ENCODE assay signal across 9 cellular contexts in the genomic region with DNA sequence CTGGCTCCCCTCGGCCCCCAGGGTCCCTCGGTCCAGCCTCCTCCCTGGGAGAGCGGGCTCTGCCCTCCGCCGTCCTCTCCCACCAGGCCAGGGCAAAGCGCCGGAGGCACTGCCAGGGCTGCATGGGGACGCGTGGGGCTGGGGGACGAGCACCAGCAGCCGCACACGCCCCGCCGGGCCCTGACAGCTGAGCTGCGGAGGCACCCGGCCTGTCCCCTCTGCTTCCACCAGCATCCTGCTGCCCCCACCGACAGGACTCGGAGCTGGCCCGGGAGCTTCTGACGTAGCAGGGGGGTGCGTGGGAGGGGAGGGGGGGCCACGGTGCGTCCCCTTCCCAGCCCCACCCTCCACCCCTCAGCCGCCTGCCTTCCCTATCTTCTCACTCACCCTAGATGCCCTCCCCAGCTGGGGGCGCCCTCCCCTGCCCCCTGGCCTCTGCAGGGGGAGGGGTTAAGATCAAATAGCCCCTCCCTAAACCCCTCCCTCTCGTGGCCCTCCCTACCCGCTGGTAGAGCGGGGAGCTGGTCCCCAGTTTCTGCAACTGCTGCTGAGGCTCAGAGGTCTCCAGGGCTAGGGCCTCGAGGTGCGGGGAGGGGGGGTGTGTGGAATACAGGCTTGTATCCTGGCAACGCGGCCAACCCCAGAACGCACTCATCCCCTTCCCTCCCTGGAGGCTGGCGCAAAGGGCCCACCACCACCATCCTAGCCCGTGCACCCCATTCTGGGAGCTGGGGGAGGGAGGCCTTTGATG. TPM values are rescaled to one million over a fixed set of nuclear protein-coding genes. Genes with fewer than 3 reads are reported as not detected.
DNase-seq lines count a peak whose midpoint lies in the region; ATAC-seq and TF ChIP-seq lines count a peak whose summit lies in the region.
"Had no signal": no experiment of that assay in that cellular context is flagged by ENCODE, and none has a peak within 500 bp of the region (broad histone marks: within the 10 kb centered on the region; RNA-seq: fewer than 3 reads in every experiment).

No MANE protein-coding gene starts in this region.

- H3K23ac ChIP-seq in IMR-90 (ENCODE audit: low read depth, low read length) = no peak overlapping the region

- H2BK5ac ChIP-seq in IMR-90 (ENCODE audit: low read depth, low read length, poor library complexity, severe bottlenecking) = no peak overlapping the region

- no peak for TF ChIP-seq RAD21 in IMR-90 (IDR thresholded peaks at IDR 0.05; ENCODE audit: low read length)

- in situ Hi-C loops in IMR-90 (cut with MboI; ENCODE audit: low sequenced_read_pairs) = no loop called here

- H3K9ac ChIP-seq in IMR-90 (ENCODE audit: low read depth, low read length) = no peak overlapping the region

- H3K4me3 ChIP-seq in CD4-positive, alpha-beta memory T cell (ENCODE audit: low read length in 2 of 2) = no peak overlapping the region
- no peak overlapping the region for H3K4me3 ChIP-seq in IMR-90 (ENCODE audit: insufficient read depth, low read depth, low read length)

- CTCF ChIA-PET in CD4-positive, alpha-beta memory T cell (lab: Charles Lee; ENCODE audit: partially characterized antibody) = interaction anchor here (1.9 kb wide), 1 partner anchor 46 kb away, joined by 8 read pairs; no protein-coding TSS in a partner anchor
- CTCF ChIA-PET in IMR-90 (lab: Yijun Ruan, JAX) = interaction anchor here (0.6 to 0.7 kb wide), 2 partner anchors 190 to 255 kb away, joined by 3 read pairs; no protein-coding TSS in a partner anchor

- no peak overlapping the region for H3K18ac ChIP-seq in IMR-90 (ENCODE audit: low read depth, low read length)

- H4K91ac ChIP-seq in IMR-90 (ENCODE audit: insufficient read depth, low read depth, low read length) = no peak overlapping the region

- no peaks in the 10 kb centered on the region for H3K9me3 ChIP-seq in CD4-positive, alpha-beta memory T cell (ENCODE audit: control insufficient read depth in 1 of 2, low read length in 2 of 2)
- peaks cover 2% of the 10 kb centered on the region; the same call in 1 of the 2 replicates for H3K9me3 ChIP-seq in IMR-90 (ENCODE audit: control insufficient read depth, insufficient read depth, low read length)
- H3K9me3 ChIP-seq: neutrophil had no signal

- H4K8ac ChIP-seq in IMR-90 (ENCODE audit: low read depth in 2 of 2, low read length in 2 of 2) = no peak overlapping the region

- peak overlapping the region; percentile 35 to 73 (median 63) for H3K4me3 Mint-ChIP-seq in CD4-positive, alpha-beta memory T cell
- peak overlapping the region; percentile 29 for H3K4me3 Mint-ChIP-seq in activated T-cell treated with anti-CD3 and anti-CD28 coated beads, Interleukin-2, amount 50 U/mL, for 24 hours
- peak overlapping the region; percentile 74 for H3K4me3 Mint-ChIP-seq in memory B cell

- ATAC-seq in IMR-90 (ENCODE audit: low read depth) = peak; percentile 15; the same call in 1 of the 2 replicates
- ATAC-seq in memory B cell (ENCODE audit: low read depth) = peak; percentile 19
- no peak for ATAC-seq in HG03196 (IDR thresholded peaks at IDR 0.05; ENCODE audit: unreplicated experiment)

- peaks cover 4 to 25% (median 14%) of the 10 kb centered on the region in 4 donors for H3K4me1 Mint-ChIP-seq in CD4-positive, alpha-beta memory T cell
- peaks cover 14% of the 10 kb centered on the region for H3K4me1 Mint-ChIP-seq in activated T-cell treated with anti-CD3 and anti-CD28 coated beads, Interleukin-2, amount 50 U/mL, for 24 hours (ENCODE audit: low read depth)
- peaks cover 20% of the 10 kb centered on the region for H3K4me1 Mint-ChIP-seq in memory B cell

- H4K5ac ChIP-seq in IMR-90 (ENCODE audit: low read depth, low read length) = no peak overlapping the region

- TF ChIP-seq POLR2A in IMR-90 (IDR thresholded peaks at IDR 0.05; ENCODE audit: low read depth, low read length) = no peak

- H2BK15ac ChIP-seq in IMR-90 (ENCODE audit: low read depth, low read length) = no peak overlapping the region

- no peak overlapping the region for H3K4ac ChIP-seq in IMR-90 (ENCODE audit: low read depth, low read length)

- peaks cover 13% of the 10 kb centered on the region for H3K4me1 ChIP-seq in CD4-positive, alpha-beta memory T cell (ENCODE audit: insufficient read depth, low read length)
- no peaks in the 10 kb centered on the region; the same call in 1 of the 2 replicates for H3K4me1 ChIP-seq in IMR-90 (ENCODE audit: control insufficient read depth, insufficient read depth, low read length)

- H3K9me3 Mint-ChIP-seq in CD4-positive, alpha-beta memory T cell = peaks cover 0 to 2% (median 0%) of the 10 kb centered on the region in 8 donors
- no peaks in the 10 kb centered on the region for H3K9me3 Mint-ChIP-seq in activated T-cell treated with anti-CD3 and anti-CD28 coated beads, Interleukin-2, amount 50 U/mL, for 24 hours
- no peaks in the 10 kb centered on the region for H3K9me3 Mint-ChIP-seq in memory B cell

- H3K79me1 ChIP-seq in IMR-90 (ENCODE audit: low read depth in 1 of 2, low read length in 2 of 2) = no peaks in the 10 kb centered on the region

- no peaks in the 10 kb centered on the region for H3K36me3 ChIP-seq in CD4-positive, alpha-beta memory T cell (ENCODE audit: insufficient read depth, low read length)
- no peaks in the 10 kb centered on the region for H3K36me3 ChIP-seq in IMR-90 (ENCODE audit: control insufficient read depth, insufficient read depth, low read length)
- H3K36me3 ChIP-seq: neutrophil had no signal

- H3K9me1 ChIP-seq in IMR-90 (ENCODE audit: insufficient read depth, low read length) = no peaks in the 10 kb centered on the region

- TF ChIP-seq CTCF in IMR-90 (conservative IDR thresholded peaks at IDR 0.05; ENCODE audit: low read depth, low read length) = no peak

- H2BK120ac ChIP-seq in IMR-90 (ENCODE audit: low read depth, low read length) = no peak overlapping the region

- H2AFZ ChIP-seq in IMR-90 (replicated peaks; ENCODE audit: low read length, poor library complexity) = peak overlapping the region; percentile 14

- peaks cover 52 to 67% of the 10 kb centered on the region in 2 donors for H3K27me3 Mint-ChIP-seq in CD4-positive, alpha-beta memory T cell
- peaks cover 81% of the 10 kb centered on the region for H3K27me3 Mint-ChIP-seq in activated T-cell treated with anti-CD3 and anti-CD28 coated beads, Interleukin-2, amount 50 U/mL, for 24 hours
- peaks cover 34% of the 10 kb centered on the region for H3K27me3 Mint-ChIP-seq in memory B cell

- intact Hi-C loops in CD4-positive, alpha-beta memory T cell (cut with micrococcal nuclease) = no loop called here
- intact Hi-C loops in IMR-90 (cut with micrococcal nuclease) = no loop called here

- POLR2A ChIA-PET in CD4-positive, alpha-beta memory T cell (lab: Charles Lee; ENCODE audit: partially characterized antibody) = no interaction called here
- POLR2A ChIA-PET in IMR-90 (lab: Charles Lee; ENCODE audit: unreplicated experiment) = interaction anchor here (0.6 kb wide), 1 partner anchor 72 kb away, joined by 5 read pairs; no protein-coding TSS in a partner anchor

- BruUV-seq in IMR-90 (replicated peaks; lab: Mats Ljungman, UMichigan) = no TSS peak

- no peak overlapping the region for H2BK20ac ChIP-seq in IMR-90 (ENCODE audit: low read depth, low read length)

- peak in 1 of 5 donors; percentile 51 for DNase-seq in CD4-positive, alpha-beta memory T cell
- DNase-seq in IMR-90 = no peak
- peak; percentile 53 for DNase-seq in activated T-cell treated with anti-CD3 and anti-CD28 coated beads, Interleukin-2, amount 50 U/mL, for 24 hours
- no peak for DNase-seq in memory B cell (ENCODE audit: low spot score in 2 of 2)
- DNase-seq in hepatic stellate cell (ENCODE audit: low spot score) = no peak
- no peak for DNase-seq in NCI-H2081 treated with DMSO at 0.1 percent for 48 hours (lab: John Stamatoyannopoulos, UW)
- no peak for DNase-seq in epidermal melanocyte (ENCODE audit: insufficient read length, low spot score)

- H3K14ac ChIP-seq in IMR-90 (replicated peaks; ENCODE audit: low read depth, low read length) = no peak overlapping the region

- H3K27ac Mint-ChIP-seq in CD4-positive, alpha-beta memory T cell = no peak overlapping the region
- H3K27ac Mint-ChIP-seq in activated T-cell treated with anti-CD3 and anti-CD28 coated beads, Interleukin-2, amount 50 U/mL, for 24 hours = no peak overlapping the region
- no peak overlapping the region for H3K27ac Mint-ChIP-seq in memory B cell

- WGBS in IMR-90 (ENCODE audit: extremely low coverage in 2 of 2, insufficient read length in 1 of 2), 2 experiments = 7% methylated on average over 3 of the region's 35 CpGs; no CpG with 5 or more reads in 1 of the 2 experiments

- no peak overlapping the region for H2AK5ac ChIP-seq in IMR-90 (ENCODE audit: low read depth, low read length)

- H3K27ac ChIP-seq in CD4-positive, alpha-beta memory T cell (ENCODE audit: low read depth, low read length) = no peak overlapping the region
- H3K27ac ChIP-seq in IMR-90 (ENCODE audit: insufficient read depth, low read length) = no peak overlapping the region
- H3K27ac ChIP-seq: neutrophil had no signal

- no peak overlapping the region for H3K56ac ChIP-seq in IMR-90 (ENCODE audit: extremely low read depth, insufficient read depth, low read length)

- H3K36me3 Mint-ChIP-seq in CD4-positive, alpha-beta memory T cell = no peaks in the 10 kb centered on the region
- H3K36me3 Mint-ChIP-seq in activated T-cell treated with anti-CD3 and anti-CD28 coated beads, Interleukin-2, amount 50 U/mL, for 24 hours (ENCODE audit: low read depth) = no peaks in the 10 kb centered on the region
- no peaks in the 10 kb centered on the region for H3K36me3 Mint-ChIP-seq in memory B cell

- dilution Hi-C loops in IMR-90 (cut with HindIII; ENCODE audit: low sequenced_read_pairs, unreplicated experiment) = no loop called here

- no peak overlapping the region for H3K4me2 ChIP-seq in IMR-90 (ENCODE audit: low read depth, low read length)

- peaks cover 7% of the 10 kb centered on the region for H4K20me1 ChIP-seq in IMR-90 (ENCODE audit: insufficient read depth, low read length)

- H3K27me3 ChIP-seq in CD4-positive, alpha-beta memory T cell (ENCODE audit: insufficient read depth, low read length) = peaks cover 41% of the 10 kb centered on the region
- H3K27me3 ChIP-seq in IMR-90 (ENCODE audit: control insufficient read depth, insufficient read depth, low read length) = peaks cover 93% of the 10 kb centered on the region

- no peak overlapping the region for H2AK9ac ChIP-seq in IMR-90 (replicated peaks; ENCODE audit: low read depth, low read length, poor library complexity)

TF ChIP-seq in IMR-90, 13 proteins besides CTCF, POLR2A, EP300 and RAD21 (continues in another document):
- TF ChIP-seq MXI1 (IDR thresholded peaks at IDR 0.05; ENCODE audit: borderline replicate concordance, low read depth, low read length) = no peak
- no peak for TF ChIP-seq CEBPB (IDR thresholded peaks at IDR 0.05; ENCODE audit: low read depth, low read length)

RNA-seq across cellular contexts. Expression of gene SRCIN1, which starts 1.1 kb away (rescaled TPM):
- total RNA-seq in CD4-positive, alpha-beta memory T cell = under 1 TPM; 0.28 to 0.79 TPM
- not detected for polyA plus RNA-seq in CD4-positive, alpha-beta memory T cell
- not detected in 2 replicates for total RNA-seq in IMR-90 (2012; rRNA removed)
- polyA plus RNA-seq in IMR-90 (2012; rRNA removed) = not detected in 2 replicates
- 0.01 TPM in 1 of 2 replicates, not detected in the other for polyA plus RNA-seq in IMR-90 (2012; cell fraction: cytosol; rRNA removed)
- polyA plus RNA-seq in IMR-90 (2012; cell fraction: nucleus; rRNA removed; ENCODE audit: low replicate concordance) = 0.13 and 0.15 TPM in 2 replicates
